Comparison of ENCODE assay signal across 11 cellular contexts in genomic region chr6:11270030-11271027, GRCh38. TPM values are rescaled to one million over a fixed set of nuclear protein-coding genes. Genes with fewer than 3 reads are reported as not detected.
DNase-seq lines count a peak whose midpoint lies in the region; ATAC-seq and FAIRE-seq lines count a peak whose summit lies in the region.
"Had no signal": no experiment of that assay in that cellular context is flagged by ENCODE, and none has a peak within 500 bp of the region (broad histone marks: within the 10 kb centered on the region; RNA-seq: fewer than 3 reads in every experiment).

No MANE protein-coding gene starts in this region.

- H3K27me3 ChIP-seq in mesenchymal stem cell (ENCODE audit: control insufficient read depth in 1 of 2, insufficient read depth in 1 of 2, low read length in 2 of 2): no peaks in the 10 kb centered on the region
- H3K27me3 ChIP-seq: suprapubic skin had no signal

- no peaks in the 10 kb centered on the region for H3K9me3 ChIP-seq in mesenchymal stem cell (ENCODE audit: control insufficient read depth, low read length)
- H3K9me3 ChIP-seq: suprapubic skin had no signal

- peak overlapping the region; percentile 27 for H2AK5ac ChIP-seq in mesenchymal stem cell (ENCODE audit: low read length, severe bottlenecking)

- no peaks in the 10 kb centered on the region for H3K79me1 ChIP-seq in mesenchymal stem cell (replicated peaks; ENCODE audit: low read length, poor library complexity, severe bottlenecking)

- DNase-seq in COR-L47 (lab: John Stamatoyannopoulos, UW) (peak; percentile 41), M059J (ENCODE audit: low read depth) (peak; percentile 52), mesenchymal stem cell (peak; percentile 58), putamen (ENCODE audit: low spot score) (no peak)
- DNase-seq in stimulated activated CD4-positive, alpha-beta T cell treated with anti-CD3 and anti-CD28 coated beads, Interleukin-2, amount 100 ng/mL, for 48 hours: no peak
- DNase-seq: CD4-positive, alpha-beta memory T cell; NCI-H1694 had no signal

- WGBS in mesenchymal stem cell: 18% methylated on average over 10 of the region's 12 CpGs

- H3K4me2 ChIP-seq in mesenchymal stem cell (ENCODE audit: low read length, poor library complexity, severe bottlenecking): no peak overlapping the region

- H4K8ac ChIP-seq in mesenchymal stem cell (ENCODE audit: low read length): peak overlapping the region; percentile 22

- ATAC-seq in GM21526 (IDR thresholded peaks at IDR 0.05; ENCODE audit: low FRiP score, unreplicated experiment) (no peak), HG03565 (IDR thresholded peaks at IDR 0.05; ENCODE audit: unreplicated experiment) (no peak)

- no peak overlapping the region for H2BK5ac ChIP-seq in mesenchymal stem cell (ENCODE audit: low read depth, low read length, poor library complexity, severe bottlenecking)

- no peaks in the 10 kb centered on the region for H3K36me3 ChIP-seq in mesenchymal stem cell (ENCODE audit: control insufficient read depth in 1 of 2, insufficient read depth in 2 of 2, low read depth in 1 of 2, low read length in 2 of 2)
- H3K36me3 ChIP-seq: suprapubic skin had no signal

- H3K4me1 ChIP-seq in mesenchymal stem cell (ENCODE audit: control insufficient read depth, insufficient read depth, low read depth, low read length): peaks cover 7% of the 10 kb centered on the region
- H3K4me1 ChIP-seq: suprapubic skin had no signal

- H3K9ac ChIP-seq in mesenchymal stem cell (ENCODE audit: low read length): no peak overlapping the region

- H2BK120ac ChIP-seq in mesenchymal stem cell (ENCODE audit: low read depth, low read length): peak overlapping the region; percentile 39

- no peak overlapping the region for H3K23ac ChIP-seq in mesenchymal stem cell (ENCODE audit: low read length in 2 of 2)

- no peak overlapping the region for H3K4me3 ChIP-seq in mesenchymal stem cell (ENCODE audit: insufficient read depth in 1 of 2, low read depth in 1 of 2, low read length in 2 of 2)
- H3K4me3 ChIP-seq: suprapubic skin had no signal

- H2BK15ac ChIP-seq in mesenchymal stem cell (ENCODE audit: low read depth, poor library complexity, severe bottlenecking): no peak overlapping the region

- H3K14ac ChIP-seq in mesenchymal stem cell (ENCODE audit: low read length in 2 of 2): no peak overlapping the region

- no peak overlapping the region for H4K91ac ChIP-seq in mesenchymal stem cell (ENCODE audit: low read length)

- peak overlapping the region in 1 of 2 experiments; percentile 31 for H2BK12ac ChIP-seq in mesenchymal stem cell (ENCODE audit: low read length in 2 of 2)

- H3K4ac ChIP-seq in mesenchymal stem cell (ENCODE audit: low read depth in 1 of 2, low read length in 2 of 2): no peak overlapping the region

- H3K18ac ChIP-seq in mesenchymal stem cell (ENCODE audit: low read depth in 1 of 2, low read length in 2 of 2): peak overlapping the region; percentile 37 to 72

- peak; percentile 28 for FAIRE-seq in colon (lab: Jason Lieb, UNC)

- no peak overlapping the region for H2AFZ ChIP-seq in mesenchymal stem cell (ENCODE audit: low read depth, low read length)

- no peak overlapping the region for H3K27ac ChIP-seq in mesenchymal stem cell (ENCODE audit: low read length, poor library complexity, severe bottlenecking)
- H3K27ac ChIP-seq: suprapubic skin had no signal

RNA-seq across cellular contexts. Expression of gene NEDD9, which starts 37.9 kb away (rescaled TPM):
- total RNA-seq in M059J (2014; rRNA removed; shearing (Covaris generic)): 53.5 and 79.4 TPM in 2 replicates
- 6.1 TPM for polyA plus RNA-seq in mesenchymal stem cell (2013, experiment 1 of 2)
- polyA plus RNA-seq in mesenchymal stem cell (2013, experiment 2 of 2): 6.1 TPM

Comparison
In these comparisons a context has a peak if more than half of its experiments do, and no peak if none do; other contexts are left out.
1. DNase-seq: peak in COR-L47 (single experiment), M059J (single experiment) and mesenchymal stem cell (single experiment); none in putamen (single experiment) and stimulated activated CD4-positive, alpha-beta T cell treated with anti-CD3 and anti-CD28 coated beads, Interleukin-2, amount 100 ng/mL, for 48 hours (0 of 2).